9 cellular contexts compared by ENCODE assay signal in genomic region chr11:132278801-132279574, GRCh38.
A peak's percentile ranks its signal among the peaks of the same experiment; 100 is the strongest.
DNase-seq lines count a peak whose midpoint lies in the region; ATAC-seq and TF ChIP-seq lines count a peak whose summit lies in the region.
"Had no signal": no experiment of that assay in that cellular context is flagged by ENCODE, and none has a peak within 500 bp of the region (broad histone marks: within the 10 kb centered on the region; RNA-seq: fewer than 3 reads in every experiment).

No MANE protein-coding gene starts in this region.

- TF ChIP-seq CTCF in mammary epithelial cell (conservative IDR thresholded peaks at IDR 0.05 in 1 of 2, IDR thresholded peaks at IDR 0.05 in 1 of 2; ENCODE audit: extremely low read depth in 1 of 2, insufficient read depth in 1 of 2, low read depth in 1 of 2, low read length in 2 of 2): peak; percentile 47 to 75
- no peak for TF ChIP-seq CTCF in MCF 10A (IDR thresholded peaks at IDR 0.05; ENCODE audit: unreplicated experiment)
- TF ChIP-seq CTCF in fibroblast of mammary gland (conservative IDR thresholded peaks at IDR 0.05; ENCODE audit: control insufficient read depth, insufficient read depth, low read depth, low read length): peak; percentile 22
- TF ChIP-seq CTCF in upper lobe of right lung (IDR thresholded peaks at IDR 0.05): peak; percentile 42

- BruUV-seq in mammary epithelial cell (replicated peaks; lab: Mats Ljungman, UMichigan) (no TSS peak), MCF 10A (replicated peaks; lab: Mats Ljungman, UMichigan) (no TSS peak)

- in situ Hi-C loops in mammary epithelial cell (cut with MboI; ENCODE audit: low sequenced_read_pairs in 2 of 2) (no loop called here), G401 (cut with HindIII; ENCODE audit: low sequenced_read_pairs) (no loop called here)

- H3K9me3 ChIP-seq in mammary epithelial cell (replicated peaks; ENCODE audit: insufficient read depth, low read length) (no peaks in the 10 kb centered on the region), upper lobe of right lung (no peaks in the 10 kb centered on the region)

- 52% methylated on average over 4 of the region's 6 CpGs for WGBS in mammary epithelial cell (ENCODE audit: low coverage, missing lambda C conversion rate)

- POLR2A ChIA-PET in MCF 10A (lab: Yijun Ruan, JAX): no interaction called here

- CTCF ChIA-PET in mammary epithelial cell (lab: Charles Lee; ENCODE audit: low non-redundant PET) (interaction anchor here (0.5 kb wide), 1 partner anchor 11 kb away, joined by 6 read pairs; no protein-coding TSS in a partner anchor), MCF 10A (lab: Yijun Ruan, JAX) (interaction anchor here (0.8 kb wide), 1 partner anchor 148 kb away, joined by 3 read pairs; no protein-coding TSS in a partner anchor)

- peak; percentile 43 for ATAC-seq in upper lobe of right lung
- ATAC-seq in GM18861 (IDR thresholded peaks at IDR 0.05; ENCODE audit: unreplicated experiment): no peak

- dilution Hi-C loops in mammary epithelial cell (cut with HindIII; ENCODE audit: low sequenced_read_pairs): no loop called here

- no peaks in the 10 kb centered on the region for H3K36me3 Mint-ChIP-seq in MCF 10A (ENCODE audit: insufficient read depth, unreplicated experiment)

- no peaks in the 10 kb centered on the region for H3K27me3 ChIP-seq in mammary epithelial cell (ENCODE audit: insufficient read depth, low read length)
- no peaks in the 10 kb centered on the region for H3K27me3 ChIP-seq in upper lobe of right lung

- H3K27me3 Mint-ChIP-seq in MCF 10A (ENCODE audit: insufficient read depth, unreplicated experiment): no peaks in the 10 kb centered on the region

- no peak overlapping the region for H2AFZ ChIP-seq in mammary epithelial cell (ENCODE audit: low read depth, low read length)

- H3K27ac ChIP-seq in mammary epithelial cell (ENCODE audit: insufficient read depth, low read depth, low read length) (no peak overlapping the region), upper lobe of right lung (no peak overlapping the region)

- H3K27ac Mint-ChIP-seq in MCF 10A (ENCODE audit: low read depth, unreplicated experiment): no peak overlapping the region

- H3K4me2 ChIP-seq in mammary epithelial cell (ENCODE audit: insufficient read depth, low read depth, low read length): no peak overlapping the region

- no peak overlapping the region for H3K4me3 Mint-ChIP-seq in MCF 10A (ENCODE audit: unreplicated experiment)

- H3K4me1 ChIP-seq in mammary epithelial cell (ENCODE audit: insufficient read depth, low read length) (no peaks in the 10 kb centered on the region), upper lobe of right lung (no peaks in the 10 kb centered on the region)

- no peak overlapping the region for H3K9ac ChIP-seq in mammary epithelial cell (ENCODE audit: insufficient read depth, low read length)

- intact Hi-C loops in mammary epithelial cell (cut with micrococcal nuclease): loop anchor here (10.0 kb wide), 2 partner anchors 126 to 666 kb away; no protein-coding TSS in a partner anchor
- intact Hi-C loops in MCF 10A (cut with micrococcal nuclease): no loop called here
- intact Hi-C loops in upper lobe of right lung (cut with DNase I): no loop called here

- H3K36me3 ChIP-seq in mammary epithelial cell (ENCODE audit: insufficient read depth, low read length): no peaks in the 10 kb centered on the region
- no peaks in the 10 kb centered on the region for H3K36me3 ChIP-seq in upper lobe of right lung

- H3K4me1 Mint-ChIP-seq in MCF 10A (ENCODE audit: insufficient read depth, unreplicated experiment): no peaks in the 10 kb centered on the region

- no peaks in the 10 kb centered on the region for H4K20me1 ChIP-seq in mammary epithelial cell (ENCODE audit: insufficient read depth, low read length)

- peaks cover 34% of the 10 kb centered on the region for H3K9me3 Mint-ChIP-seq in MCF 10A (ENCODE audit: unreplicated experiment)

- peak; percentile 24 for DNase-seq in mammary epithelial cell
- DNase-seq in MCF 10A (ENCODE audit: unreplicated experiment): no peak
- peak; percentile 53 for DNase-seq in NCI-H748 (lab: John Stamatoyannopoulos, UW; ENCODE audit: unreplicated experiment)
- DNase-seq in fibroblast of mammary gland (ENCODE audit: low read depth): peak; percentile 7
- DNase-seq in upper lobe of right lung: no peak
- no peak for DNase-seq in G401 (ENCODE audit: low spot score)
- DNase-seq in SKM-1 (lab: John Stamatoyannopoulos, UW; ENCODE audit: unreplicated experiment): no peak
- DNase-seq: GF-D8 had no signal

- H3K79me2 ChIP-seq in mammary epithelial cell (ENCODE audit: insufficient read depth, low read length): peaks cover 6% of the 10 kb centered on the region

- no peak overlapping the region for H3K4me3 ChIP-seq in mammary epithelial cell (replicated peaks in 1 of 3; ENCODE audit: insufficient read depth in 1 of 3, low read depth in 2 of 3, low read length in 3 of 3)
- no peak overlapping the region for H3K4me3 ChIP-seq in fibroblast of mammary gland (ENCODE audit: control insufficient read depth, low read depth, low read length)
- no peak overlapping the region for H3K4me3 ChIP-seq in upper lobe of right lung

Comparison
In these comparisons a context has a peak if more than half of its experiments do, and no peak if none do; other contexts are left out.
1. DNase-seq: peak in mammary epithelial cell (single experiment), NCI-H748 (single experiment) and fibroblast of mammary gland (single experiment); none in MCF 10A (single experiment), upper lobe of right lung (single experiment), G401 (single experiment) and SKM-1 (single experiment).